Comparison of ENCODE assay signal across 20 cellular contexts in the genomic region with DNA sequence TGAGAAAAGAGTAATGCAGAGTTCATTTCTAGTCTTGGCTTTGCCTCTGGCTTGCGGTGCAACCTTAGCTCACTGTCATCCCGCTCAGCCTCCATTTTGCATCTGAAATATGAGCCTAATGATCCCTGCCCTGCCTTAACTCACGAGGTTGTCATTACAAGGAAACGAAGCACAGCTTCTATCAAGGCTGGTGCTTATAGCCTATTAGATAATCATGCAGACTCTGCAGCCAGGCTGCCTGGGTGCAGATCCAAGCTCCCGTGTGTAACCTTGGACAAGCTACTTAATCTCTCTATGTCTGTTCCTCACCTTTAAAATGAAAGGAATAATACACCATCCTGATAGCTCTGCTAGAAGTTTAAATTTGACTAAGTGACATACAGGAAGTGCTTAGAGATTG.
DNase-seq lines count a peak whose midpoint lies in the region; ATAC-seq, FAIRE-seq and TF ChIP-seq lines count a peak whose summit lies in the region.
"Had no signal": no experiment of that assay in that cellular context is flagged by ENCODE, and none has a peak within 500 bp of the region (broad histone marks: within the 10 kb centered on the region; RNA-seq: fewer than 3 reads in every experiment).

No MANE protein-coding gene starts in this region.

- H4K20me1 ChIP-seq in fibroblast of lung (ENCODE audit: control insufficient read depth, extremely low read depth, insufficient read depth, low read length), result no peaks in the 10 kb centered on the region

- no peaks in the 10 kb centered on the region for H3K9me3 ChIP-seq in fibroblast of lung (ENCODE audit: control insufficient read depth, insufficient read depth, low read depth, low read length)
- H3K9me3 ChIP-seq in stomach smooth muscle (ENCODE audit: control insufficient read depth in 2 of 2, low read length in 2 of 2), result no peaks in the 10 kb centered on the region
- H3K9me3 ChIP-seq: SJSA1, suprapubic skin had no signal

- FAIRE-seq in frontal cortex (lab: Jason Lieb, UNC), result no peak
- FAIRE-seq: D721Med, GM12891 had no signal

- H3K79me2 ChIP-seq in fibroblast of lung (ENCODE audit: control insufficient read depth, insufficient read depth, low read length), result no peaks in the 10 kb centered on the region

- H3K27ac ChIP-seq in fibroblast of lung (ENCODE audit: insufficient read depth, low read length) (peak overlapping the region; percentile 49), stomach smooth muscle (ENCODE audit: low read length) (peak overlapping the region; percentile 89)

- DNase-seq in NCI-H1436 (lab: John Stamatoyannopoulos, UW) (peak; percentile 72), NCI-H69 (lab: John Stamatoyannopoulos, UW) (peak; percentile 2), fibroblast of lung (ENCODE audit: low read depth in 2 of 2) (no peak), frontal cortex (ENCODE audit: low spot score in 2 of 2) (no peak), kidney glomerular epithelial cell (lab: John Stamatoyannopoulos, UW) (no peak)
- DNase-seq: activated CD4-positive, alpha-beta T cell treated with anti-CD3 and anti-CD28 coated beads for 1 hour; activated effector memory CD4-positive, alpha-beta T cell treated with anti-CD3 and anti-CD28 coated beads, Interleukin-2, amount 50 U/mL, for 16 hours; amygdala; cerebellar nuclear complex; effector memory CD8-positive, alpha-beta T cell; KBM-7; NCI-H345; occipital lobe; stimulated activated CD4-positive, alpha-beta T cell treated with anti-CD3 and anti-CD28 coated beads, Interleukin-4, amount 100 ng/mL, for 1 hour had no signal

- TF ChIP-seq CTCF in fibroblast of lung (conservative IDR thresholded peaks at IDR 0.05 in 1 of 2, IDR thresholded peaks at IDR 0.05 in 1 of 2; ENCODE audit: low read depth in 1 of 2, low read length in 2 of 2), result no peak

- no peaks in the 10 kb centered on the region for H3K36me3 ChIP-seq in fibroblast of lung (ENCODE audit: control insufficient read depth, insufficient read depth, low read length)
- peaks cover 10 to 14% of the 10 kb centered on the region in 2 donors for H3K36me3 ChIP-seq in stomach smooth muscle (ENCODE audit: control insufficient read depth in 2 of 2, insufficient read depth in 2 of 2, low read length in 2 of 2)

- ATAC-seq in HG02588 (IDR thresholded peaks at IDR 0.05; ENCODE audit: unreplicated experiment), result no peak
- ATAC-seq: effector memory CD8-positive, alpha-beta T cell had no signal

- H3K27me3 ChIP-seq in fibroblast of lung (ENCODE audit: control insufficient read depth, insufficient read depth, low read length) (no peaks in the 10 kb centered on the region), stomach smooth muscle (ENCODE audit: control insufficient read depth in 1 of 2, insufficient read depth in 2 of 2, low read length in 2 of 2) (no peaks in the 10 kb centered on the region)
- H3K27me3 ChIP-seq: SJSA1, suprapubic skin had no signal

- peaks cover 4% of the 10 kb centered on the region for H3K4me1 ChIP-seq in fibroblast of lung (ENCODE audit: control insufficient read depth, extremely low read depth, insufficient read depth, low read length)
- H3K4me1 ChIP-seq in stomach smooth muscle (ENCODE audit: control insufficient read depth, insufficient read depth, low read length), result peaks cover 40% of the 10 kb centered on the region
- H3K4me1 ChIP-seq: suprapubic skin had no signal

- H3K4me3 ChIP-seq in fibroblast of lung (replicated peaks in 1 of 4; ENCODE audit: control extremely low read depth in 1 of 4, insufficient read depth in 1 of 4, low read depth in 3 of 4, low read length in 4 of 4) (no peak overlapping the region), stomach smooth muscle (ENCODE audit: low read length in 2 of 2) (peak overlapping the region; percentile 29 to 31)
- H3K4me3 ChIP-seq: SJSA1, suprapubic skin had no signal

- H2AFZ ChIP-seq in fibroblast of lung (ENCODE audit: low read length), result no peak overlapping the region

- no peak overlapping the region for H3K4me2 ChIP-seq in fibroblast of lung (ENCODE audit: extremely low read depth, insufficient read depth, low read length)

- H3K9ac ChIP-seq in fibroblast of lung (ENCODE audit: insufficient read depth, low read length) (no peak overlapping the region), stomach smooth muscle (ENCODE audit: low read length in 2 of 2) (peak overlapping the region in 1 of 2 donors; percentile 29)

Comparison
In these comparisons a context has a peak if more than half of its experiments do, and no peak if none do; other contexts are left out.
1. DNase-seq: peak in NCI-H1436 (single experiment) and NCI-H69 (single experiment); none in fibroblast of lung (0 of 2), frontal cortex (0 of 2) and kidney glomerular epithelial cell (single experiment).
2. H3K4me3 ChIP-seq: peak in stomach smooth muscle (2 of 2); none in fibroblast of lung (0 of 4).